ENCODE assay signal across 8 cellular contexts in the genomic region with DNA sequence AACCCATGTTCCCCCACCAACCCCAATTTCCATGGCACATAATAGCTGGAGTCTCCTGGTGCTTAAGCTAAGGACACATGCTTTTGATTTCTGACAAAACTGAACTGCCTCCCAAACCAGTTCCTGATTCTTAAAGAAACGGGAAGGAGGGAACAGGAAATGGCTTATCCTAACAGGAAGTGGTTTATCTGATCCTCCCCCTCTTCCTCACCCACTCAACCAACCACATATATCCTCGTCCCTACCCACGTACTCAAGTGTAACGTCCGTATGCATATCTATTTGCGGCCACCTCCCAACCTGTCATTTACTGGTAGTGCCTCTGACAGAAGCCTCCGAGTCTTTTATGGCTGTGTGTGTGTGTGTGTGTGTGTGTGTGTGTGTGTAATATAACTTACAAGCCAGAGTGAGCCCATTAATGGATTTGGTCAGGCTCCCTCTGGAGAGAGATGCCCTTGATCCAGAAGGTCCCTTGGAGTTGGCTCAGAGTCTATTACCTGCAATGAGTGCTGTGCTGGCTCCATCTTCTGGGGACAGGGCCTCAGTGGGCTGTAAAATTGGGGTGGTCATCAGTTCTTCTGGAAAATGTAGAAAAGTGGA. TPM values are rescaled to one million over a fixed set of nuclear protein-coding genes. Genes with fewer than 3 reads are reported as not detected.
A peak's percentile ranks its signal among the peaks of the same experiment; 100 is the strongest.
DNase-seq lines count a peak whose midpoint lies in the region; ATAC-seq lines count a peak whose summit lies in the region.

No MANE protein-coding gene starts in this region.

- ATAC-seq in activated CD8-positive, alpha-beta memory T cell treated with anti-CD3 and anti-CD28 coated beads, Interleukin-2, amount 10 ng/mL, durations not matched to agents 7 days and 5 days = peak; percentile 72
- peak; percentile 80 for ATAC-seq in naive thymus-derived CD4-positive, alpha-beta T cell
- ATAC-seq in GM19324 (IDR thresholded peaks at IDR 0.05; ENCODE audit: low FRiP score, unreplicated experiment) (no peak), GM21528 (IDR thresholded peaks at IDR 0.05; ENCODE audit: low FRiP score, unreplicated experiment) (no peak)

- peaks cover 29 to 44% of the 10 kb centered on the region in 2 donors for H3K4me1 ChIP-seq in naive thymus-derived CD4-positive, alpha-beta T cell (ENCODE audit: control insufficient read depth in 2 of 2, insufficient read depth in 2 of 2, low read length in 2 of 2)

- peak overlapping the region; percentile 66 for H3K27ac ChIP-seq in naive thymus-derived CD4-positive, alpha-beta T cell (ENCODE audit: low read depth, low read length)

- peaks cover 2 to 22% (median 14%) of the 10 kb centered on the region in 3 experiments for H3K36me3 ChIP-seq in naive thymus-derived CD4-positive, alpha-beta T cell (ENCODE audit: control insufficient read depth in 2 of 3, insufficient read depth in 3 of 3, low read length in 3 of 3)

- peak overlapping the region; percentile 11 for H3K4me3 Mint-ChIP-seq in activated CD8-positive, alpha-beta memory T cell treated with anti-CD3 and anti-CD28 coated beads, Interleukin-2, amount 10 ng/mL, durations not matched to agents 7 days and 5 days
- peak overlapping the region; percentile 0 to 86 (median 64) for H3K4me3 Mint-ChIP-seq in naive thymus-derived CD4-positive, alpha-beta T cell

- H3K27ac Mint-ChIP-seq in activated CD8-positive, alpha-beta memory T cell treated with anti-CD3 and anti-CD28 coated beads, Interleukin-2, amount 10 ng/mL, durations not matched to agents 7 days and 5 days = peak overlapping the region; percentile 85
- peak overlapping the region; percentile 83 to 95 (median 92) for H3K27ac Mint-ChIP-seq in naive thymus-derived CD4-positive, alpha-beta T cell

- peak; percentile 60 for DNase-seq in activated CD8-positive, alpha-beta memory T cell treated with anti-CD3 and anti-CD28 coated beads, Interleukin-2, amount 10 ng/mL, durations not matched to agents 7 days and 5 days
- DNase-seq in activated CD8-positive, alpha-beta memory T cell treated with anti-CD3 and anti-CD28 coated beads for 24 hours = no peak
- DNase-seq in SIG-M5 treated with dmso at 0.1 percent for 504 hours (lab: John Stamatoyannopoulos, UW; ENCODE audit: unreplicated experiment) (peak; percentile 91), dermis blood vessel endothelial cell (peak; percentile 53), NAMALWA (ENCODE audit: low spot score) (no peak)
- peak in 7 of 9 donors; percentile 41 to 73 (median 56) for DNase-seq in naive thymus-derived CD4-positive, alpha-beta T cell

- H3K4me1 Mint-ChIP-seq in activated CD8-positive, alpha-beta memory T cell treated with anti-CD3 and anti-CD28 coated beads, Interleukin-2, amount 10 ng/mL, durations not matched to agents 7 days and 5 days = peaks cover 42% of the 10 kb centered on the region
- peaks cover 41 to 82% (median 66%) of the 10 kb centered on the region in 7 donors for H3K4me1 Mint-ChIP-seq in naive thymus-derived CD4-positive, alpha-beta T cell

- CTCF ChIA-PET in activated CD8-positive, alpha-beta memory T cell treated with anti-CD3 and anti-CD28 coated beads, Interleukin-2, amount 10 ng/mL, durations not matched to agents 7 days and 5 days (lab: Charles Lee) = interaction anchor here (1.4 to 2.4 kb wide), 3 partner anchors 16 to 481 kb away, joined by 3 to 10 read pairs (median 9); no protein-coding TSS in a partner anchor
- CTCF ChIA-PET in naive thymus-derived CD4-positive, alpha-beta T cell (lab: Charles Lee) = no interaction called here

- no peaks in the 10 kb centered on the region for H3K27me3 Mint-ChIP-seq in activated CD8-positive, alpha-beta memory T cell treated with anti-CD3 and anti-CD28 coated beads, Interleukin-2, amount 10 ng/mL, durations not matched to agents 7 days and 5 days
- H3K27me3 Mint-ChIP-seq in naive thymus-derived CD4-positive, alpha-beta T cell = no peaks in the 10 kb centered on the region

- intact Hi-C loops in naive thymus-derived CD4-positive, alpha-beta T cell (cut with micrococcal nuclease) = no loop called here

- no peaks in the 10 kb centered on the region for H3K27me3 ChIP-seq in naive thymus-derived CD4-positive, alpha-beta T cell (ENCODE audit: control insufficient read depth in 2 of 2, insufficient read depth in 2 of 2, low read length in 2 of 2)

- peak overlapping the region; percentile 16 for H3K4me3 ChIP-seq in naive thymus-derived CD4-positive, alpha-beta T cell (ENCODE audit: low read length)

- POLR2A ChIA-PET in naive thymus-derived CD4-positive, alpha-beta T cell (lab: Charles Lee) = interaction anchor here (0.9 to 3.5 kb wide), 4 partner anchors 7 to 47 kb away, joined by 3 to 26 read pairs (median 10); a partner anchor contains a TSS

- no peaks in the 10 kb centered on the region for H3K9me3 ChIP-seq in naive thymus-derived CD4-positive, alpha-beta T cell (ENCODE audit: control insufficient read depth in 2 of 3, low read length in 3 of 3)

- H3K9me3 Mint-ChIP-seq in activated CD8-positive, alpha-beta memory T cell treated with anti-CD3 and anti-CD28 coated beads, Interleukin-2, amount 10 ng/mL, durations not matched to agents 7 days and 5 days (ENCODE audit: low read depth) = no peaks in the 10 kb centered on the region
- peaks cover 0 to 3% (median 0%) of the 10 kb centered on the region in 11 donors for H3K9me3 Mint-ChIP-seq in naive thymus-derived CD4-positive, alpha-beta T cell

- H3K36me3 Mint-ChIP-seq in activated CD8-positive, alpha-beta memory T cell treated with anti-CD3 and anti-CD28 coated beads, Interleukin-2, amount 10 ng/mL, durations not matched to agents 7 days and 5 days = peaks cover 28% of the 10 kb centered on the region
- peaks cover 7 to 24% (median 16%) of the 10 kb centered on the region in 5 donors for H3K36me3 Mint-ChIP-seq in naive thymus-derived CD4-positive, alpha-beta T cell

RNA-seq across cellular contexts. Expression of a gene that starts 7.7 kb away (rescaled TPM):
- 100 to 1,000 TPM; 174 to 181 TPM for total RNA-seq in activated CD8-positive, alpha-beta memory T cell treated with anti-CD3 and anti-CD28 coated beads, Interleukin-2, amount 10 ng/mL, durations not matched to agents 7 days and 5 days
- total RNA-seq in dermis blood vessel endothelial cell = 78.6 and 129 TPM in 2 replicates
- 100 to 1,000 TPM; 231 to 306 (median 271) TPM for total RNA-seq in naive thymus-derived CD4-positive, alpha-beta T cell
- 1,000 to 10,000 TPM; 1,567 to 1,584 TPM for polyA plus RNA-seq in naive thymus-derived CD4-positive, alpha-beta T cell

RNA-seq across cellular contexts. Expression of a gene that starts 23.9 kb away (rescaled TPM):
- total RNA-seq in activated CD8-positive, alpha-beta memory T cell treated with anti-CD3 and anti-CD28 coated beads, Interleukin-2, amount 10 ng/mL, durations not matched to agents 7 days and 5 days = 1 to 10 TPM; 1.4 to 3.4 TPM
- 15.1 and 24.0 TPM in 2 replicates for total RNA-seq in dermis blood vessel endothelial cell
- total RNA-seq in naive thymus-derived CD4-positive, alpha-beta T cell = 1 to 10 TPM; 1.5 to 7.4 (median 4.2) TPM
- polyA plus RNA-seq in naive thymus-derived CD4-positive, alpha-beta T cell = 10 to 100 TPM; 10.6 to 16.2 TPM

RNA-seq across cellular contexts. Expression of a gene that starts 28.5 kb away (rescaled TPM):
- 1 to 10 TPM; 3.6 to 5.4 TPM for total RNA-seq in activated CD8-positive, alpha-beta memory T cell treated with anti-CD3 and anti-CD28 coated beads, Interleukin-2, amount 10 ng/mL, durations not matched to agents 7 days and 5 days
- 2.6 and 4.8 TPM in 2 replicates for total RNA-seq in dermis blood vessel endothelial cell
- total RNA-seq in naive thymus-derived CD4-positive, alpha-beta T cell = 10 to 100 TPM in 4 of 5 experiments, 1 to 10 TPM in 1; 5.1 to 85.5 (median 33.5) TPM
- polyA plus RNA-seq in naive thymus-derived CD4-positive, alpha-beta T cell = 1 to 10 TPM; 1.8 to 4.7 TPM

Comparison
In these comparisons a context has a peak if more than half of its experiments do, and no peak if none do; other contexts are left out.
1. DNase-seq: peak in activated CD8-positive, alpha-beta memory T cell treated with anti-CD3 and anti-CD28 coated beads, Interleukin-2, amount 10 ng/mL, durations not matched to agents 7 days and 5 days (single experiment), SIG-M5 treated with dmso at 0.1 percent for 504 hours (single experiment), dermis blood vessel endothelial cell (single experiment) and naive thymus-derived CD4-positive, alpha-beta T cell (7 of 9); none in activated CD8-positive, alpha-beta memory T cell treated with anti-CD3 and anti-CD28 coated beads for 24 hours (single experiment) and NAMALWA (single experiment).
2. ATAC-seq: peak in activated CD8-positive, alpha-beta memory T cell treated with anti-CD3 and anti-CD28 coated beads, Interleukin-2, amount 10 ng/mL, durations not matched to agents 7 days and 5 days (single experiment) and naive thymus-derived CD4-positive, alpha-beta T cell (single experiment); none in GM19324 (single experiment) and GM21528 (single experiment).